In the genomic region with DNA sequence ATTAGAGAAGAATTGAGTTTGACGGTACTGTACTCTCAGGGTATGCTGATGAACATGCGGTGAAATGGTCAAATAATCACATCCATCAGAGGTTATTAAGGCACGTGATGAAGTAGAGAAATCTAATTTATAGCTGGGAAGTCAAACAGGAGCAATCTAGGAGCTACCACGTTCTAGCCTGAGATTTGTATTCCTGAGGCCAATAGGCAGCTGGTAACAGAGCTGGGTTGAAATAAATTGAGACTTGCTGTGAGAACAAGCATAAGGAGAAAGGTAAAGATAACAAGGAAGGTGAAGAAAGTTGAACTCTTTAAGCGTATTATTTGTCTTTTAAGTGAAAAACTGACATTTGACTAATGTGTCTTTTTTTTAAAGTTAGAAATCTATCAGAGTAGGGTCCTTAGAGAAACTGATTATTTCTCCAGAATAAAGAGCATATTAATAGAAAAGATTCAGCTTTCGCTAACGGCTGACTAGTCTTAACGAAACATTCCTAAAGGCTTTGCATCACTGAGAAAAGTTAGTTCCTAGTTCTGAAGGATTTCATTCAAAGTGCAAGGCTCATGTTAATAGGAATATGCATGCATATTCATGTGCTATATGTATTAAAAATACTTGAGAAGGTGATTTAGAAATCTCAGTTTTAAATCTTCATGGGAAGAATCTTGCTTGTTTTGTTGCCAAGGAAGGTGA, we compare ENCODE assay signal across 11 cellular contexts. TPM values are rescaled to one million over a fixed set of nuclear protein-coding genes. Genes with fewer than 3 reads are reported as not detected.
DNase-seq lines count a peak whose midpoint lies in the region; ATAC-seq, FAIRE-seq and TF ChIP-seq lines count a peak whose summit lies in the region.
"Had no signal": no experiment of that assay in that cellular context is flagged by ENCODE, and none has a peak within 500 bp of the region (broad histone marks: within the 10 kb centered on the region; RNA-seq: fewer than 3 reads in every experiment).

No MANE protein-coding gene starts in this region.

- H3K27ac ChIP-seq in A549, result peak overlapping the region; percentile 83 to 84
- H3K27ac ChIP-seq in OCI-LY3 (ENCODE audit: low read length), result no peak overlapping the region

- CTCF ChIA-PET in A549 (lab: Yijun Ruan, JAX), result interaction anchor here (1.1 to 4.3 kb wide), 4 partner anchors 9 to 191 kb away, joined by 3 to 19 read pairs (median 8); no protein-coding TSS in a partner anchor

- WGBS in A549 (ENCODE audit: missing lambda C conversion rate), result 68% methylated on average over 8 of the region's 8 CpGs

- intact Hi-C loops in sciatic nerve (cut with DNase I), result no loop called here

- peak overlapping the region; percentile 97 for H3K27ac Mint-ChIP-seq in endothelial cell (ENCODE audit: unreplicated experiment)

- no peak overlapping the region for H2AFZ ChIP-seq in OCI-LY3 (ENCODE audit: low read depth, low read length)
- H2AFZ ChIP-seq in neuron (ENCODE audit: low read depth, low read length), result peak overlapping the region; percentile 39

- H3K36me3 Mint-ChIP-seq in endothelial cell (ENCODE audit: low read depth, unreplicated experiment), result no peaks in the 10 kb centered on the region

- FAIRE-seq in A549 (lab: Jason Lieb, UNC) (no peak), GM12891 (lab: Jason Lieb, UNC) (no peak), HTR-8/SVneo (lab: Jason Lieb, UNC) (no peak)

- no peak for DNase-seq in A549 (ENCODE audit: low read depth in 1 of 2, low spot score in 1 of 2)
- no peak for DNase-seq in endothelial cell (ENCODE audit: low spot score)
- no peak for DNase-seq in sciatic nerve (ENCODE audit: low spot score)
- DNase-seq in GM12891 (ENCODE audit: insufficient read length, low spot score), result no peak
- DNase-seq in HTR-8/SVneo (ENCODE audit: insufficient read length, low spot score), result no peak
- DNase-seq: activated T-cell treated with anti-CD3 and anti-CD28 coated beads, Interleukin-2, amount 50 U/mL, for 1 hour; occipital lobe had no signal

- no peak for TF ChIP-seq CTCF in A549 (IDR thresholded peaks at IDR 0.05)
- no peak for TF ChIP-seq CTCF in OCI-LY3 (IDR thresholded peaks at IDR 0.05; ENCODE audit: low read depth, low read length)
- no peak for TF ChIP-seq CTCF in endothelial cell (IDR thresholded peaks at IDR 0.05; ENCODE audit: unreplicated experiment)

- TF ChIP-seq EP300 in A549 (IDR thresholded peaks at IDR 0.05), result no peak

- peaks cover 19% of the 10 kb centered on the region for H3K4me1 Mint-ChIP-seq in endothelial cell (ENCODE audit: unreplicated experiment)

- H3K9me3 ChIP-seq in A549, result no peaks in the 10 kb centered on the region
- no peaks in the 10 kb centered on the region for H3K9me3 ChIP-seq in OCI-LY3 (ENCODE audit: insufficient read depth, low read length)
- no peaks in the 10 kb centered on the region for H3K9me3 ChIP-seq in neuron (ENCODE audit: low read length)

- no peaks in the 10 kb centered on the region for H3K9me3 Mint-ChIP-seq in endothelial cell (ENCODE audit: unreplicated experiment)

- H3K27me3 Mint-ChIP-seq in endothelial cell (ENCODE audit: unreplicated experiment), result peaks cover 5% of the 10 kb centered on the region

- no peaks in the 10 kb centered on the region for H4K20me1 ChIP-seq in OCI-LY3 (ENCODE audit: insufficient read depth, low read length)
- H4K20me1 ChIP-seq: BLaER1 treated with 17β-estradiol and CSF1 and Interleukin-3, amounts not matched to agents 10 nM and 100 nM had no signal

- POLR2A ChIA-PET in A549 (lab: Yijun Ruan, JAX), result no interaction called here

- no peak for TF ChIP-seq RAD21 in A549 (conservative IDR thresholded peaks at IDR 0.05 in 1 of 2, IDR thresholded peaks at IDR 0.05 in 1 of 2)

- H3K4me3 ChIP-seq in A549, result no peak overlapping the region
- H3K4me3 ChIP-seq in OCI-LY3 (ENCODE audit: low read length), result no peak overlapping the region
- H3K4me3 ChIP-seq in neuron (ENCODE audit: low read length), result peak overlapping the region; percentile 34
- H3K4me3 ChIP-seq: BLaER1 treated with 17β-estradiol and CSF1 and Interleukin-3, amounts not matched to agents 10 nM and 100 nM had no signal

- H3K36me3 ChIP-seq in OCI-LY3 (replicated peaks; ENCODE audit: low read depth, low read length), result no peaks in the 10 kb centered on the region
- no peaks in the 10 kb centered on the region for H3K36me3 ChIP-seq in neuron (ENCODE audit: insufficient read depth, low read length)
- H3K36me3 ChIP-seq: BLaER1 treated with 17β-estradiol and CSF1 and Interleukin-3, amounts not matched to agents 10 nM and 100 nM had no signal

- H3K9ac ChIP-seq in OCI-LY3 (ENCODE audit: low read length), result no peak overlapping the region

- H3K4me3 Mint-ChIP-seq in endothelial cell (ENCODE audit: unreplicated experiment), result peak overlapping the region; percentile 68

- H3K79me2 ChIP-seq in OCI-LY3 (ENCODE audit: low read length), result 0 out of 2 replicates have a peak, but pooled peaks cover 6% of the 10 kb centered on the region

- no peaks in the 10 kb centered on the region for H3K27me3 ChIP-seq in OCI-LY3 (ENCODE audit: low read depth, low read length)
- H3K27me3 ChIP-seq in neuron (ENCODE audit: insufficient read depth, low read length), result no peaks in the 10 kb centered on the region
- H3K27me3 ChIP-seq: BLaER1 treated with 17β-estradiol and CSF1 and Interleukin-3, amounts not matched to agents 10 nM and 100 nM had no signal

- H3K4me1 ChIP-seq in A549, result peaks cover 64% of the 10 kb centered on the region
- H3K4me1 ChIP-seq in OCI-LY3 (ENCODE audit: low read length), result peaks cover 62% of the 10 kb centered on the region
- peaks cover 33% of the 10 kb centered on the region for H3K4me1 ChIP-seq in neuron (ENCODE audit: insufficient read depth, low read length)

- no peak for ATAC-seq in A549
- no peak for ATAC-seq in GM19455 (IDR thresholded peaks at IDR 0.05; ENCODE audit: unreplicated experiment)
- ATAC-seq in sciatic nerve, result no peak

- TF ChIP-seq POLR2A in A549 (IDR thresholded peaks at IDR 0.05; ENCODE audit: low read length) (no peak), GM12891 (IDR thresholded peaks at IDR 0.05; ENCODE audit: low read depth, low read length) (no peak)

- H3K4me2 ChIP-seq in A549 (peak overlapping the region; percentile 92), OCI-LY3 (ENCODE audit: low read length) (peak overlapping the region; percentile 63)

TF ChIP-seq in A549, 52 proteins besides CTCF, POLR2A, EP300 and RAD21 (continues in another document):
- TF ChIP-seq FOXS1 (CRISPR knock-in tag; IDR thresholded peaks at IDR 0.05) (no peak), E2F6 (IDR thresholded peaks at IDR 0.05; ENCODE audit: borderline replicate concordance, low read depth) (no peak), CHD4 (IDR thresholded peaks at IDR 0.05; ENCODE audit: borderline replicate concordance) (no peak), JUN (IDR thresholded peaks at IDR 0.05) (no peak)
- TF ChIP-seq, protein P1, sequence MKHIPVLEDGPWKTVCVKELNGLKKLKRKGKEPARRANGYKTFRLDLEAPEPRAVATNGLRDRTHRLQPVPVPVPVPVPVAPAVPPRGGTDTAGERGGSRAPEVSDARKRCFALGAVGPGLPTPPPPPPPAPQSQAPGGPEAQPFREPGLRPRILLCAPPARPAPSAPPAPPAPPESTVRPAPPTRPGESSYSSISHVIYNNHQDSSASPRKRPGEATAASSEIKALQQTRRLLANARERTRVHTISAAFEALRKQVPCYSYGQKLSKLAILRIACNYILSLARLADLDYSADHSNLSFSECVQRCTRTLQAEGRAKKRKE (CRISPR knock-in tag; IDR thresholded peaks at IDR 0.05; ENCODE audit: low read depth), result no peak

TF ChIP-seq in GM12891, 5 proteins besides CTCF, POLR2A, EP300 and RAD21:
- TF ChIP-seq SPI1 (IDR thresholded peaks at IDR 0.05; ENCODE audit: low read depth, low read length), result no peak
- no peak for TF ChIP-seq POLR2AphosphoS5 (IDR thresholded peaks at IDR 0.05; ENCODE audit: low read depth, low read length)
- no peak for TF ChIP-seq TAF1 (IDR thresholded peaks at IDR 0.05; ENCODE audit: low read depth, low read length)
- no peak for TF ChIP-seq PAX5 (IDR thresholded peaks at IDR 0.05; ENCODE audit: insufficient read depth, low read length, severe bottlenecking)
- TF ChIP-seq POU2F2 (IDR thresholded peaks at IDR 0.05; ENCODE audit: low read depth, low read length), result no peak

RNA-seq across cellular contexts. Expression of gene WEE1, which starts 5.2 kb away (rescaled TPM):
- polyA plus RNA-seq in A549 (2011; rRNA removed), result 32.8 and 41.3 TPM in 2 replicates
- 13.2 and 15.5 TPM in 2 replicates for polyA plus RNA-seq in A549 (2012; cell fraction: cytosol; rRNA removed)
- 24.6 and 34.6 TPM in 2 replicates for polyA plus RNA-seq in A549 (2012; cell fraction: nucleus; rRNA removed)
- 18.6 to 19.5 TPM (median 18.6 TPM) in 3 replicates for polyA plus RNA-seq in A549 (2017; fragmentation: RNase III; extraction: RNeasy Plus Mini Kit Qiagen cat#74134 plus additional on column Dnase treatment)
- 20.2 and 32.0 TPM in 2 replicates for polyA minus RNA-seq in A549 (2011; rRNA and poly(A)+ RNA removed)
- total RNA-seq in endothelial cell (ENCODE audit: unreplicated experiment), result 24.0 TPM
- total RNA-seq in sciatic nerve, result 13.8 TPM
- polyA plus RNA-seq in GM12891 (2012; ENCODE audit: low read depth, missing spikeins), result 14.3 TPM
